Comparison of ENCODE assay signal across 17 cellular contexts in the genomic region with DNA sequence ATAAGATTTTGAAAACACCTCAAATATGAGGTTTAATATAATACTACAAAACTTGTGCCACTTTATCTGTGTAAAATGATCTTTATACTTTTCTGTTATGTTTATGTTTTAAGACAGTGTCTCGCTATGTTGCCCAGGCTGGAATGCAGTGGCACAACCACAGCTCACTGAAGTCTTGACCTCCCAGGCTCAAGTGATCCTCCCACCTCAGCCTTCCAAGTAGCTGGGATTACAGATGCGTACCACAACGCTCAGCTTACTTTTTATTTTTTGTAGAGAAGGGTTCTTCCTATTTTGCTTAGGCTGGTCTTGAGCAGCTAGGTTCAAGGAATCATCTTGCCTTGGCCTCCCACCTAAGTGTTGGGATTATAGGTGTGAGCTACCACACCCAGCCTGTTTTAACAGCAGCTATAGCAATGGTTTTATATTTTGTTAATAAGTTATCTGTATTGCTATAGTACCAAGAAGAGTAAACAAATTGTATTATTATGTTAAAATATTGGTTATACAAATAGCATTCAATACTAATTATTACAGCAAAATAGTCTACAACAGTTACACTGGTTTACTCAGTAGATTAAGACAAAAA. TPM values are rescaled to one million over a fixed set of nuclear protein-coding genes. Genes with fewer than 3 reads are reported as not detected.
DNase-seq lines count a peak whose midpoint lies in the region; ATAC-seq, FAIRE-seq and TF ChIP-seq lines count a peak whose summit lies in the region.
"Had no signal": no experiment of that assay in that cellular context is flagged by ENCODE, and none has a peak within 500 bp of the region (broad histone marks: within the 10 kb centered on the region; RNA-seq: fewer than 3 reads in every experiment).

No MANE protein-coding gene starts in this region.

- no peaks in the 10 kb centered on the region for H3K27me3 ChIP-seq in HepG2 (ENCODE audit: control insufficient read depth in 1 of 2, insufficient read depth in 2 of 2, low read length in 2 of 2)
- no peaks in the 10 kb centered on the region for H3K27me3 ChIP-seq in right lobe of liver
- H3K27me3 ChIP-seq in trophoblast cell (ENCODE audit: insufficient read depth, low read length) = no peaks in the 10 kb centered on the region

- BruUV-seq in HepG2 (replicated peaks; lab: Mats Ljungman, UMichigan) = no TSS peak

- no peak for TF ChIP-seq CTCF in HepG2 (CRISPR knock-in tag; IDR thresholded peaks at IDR 0.05)
- no peak for TF ChIP-seq CTCF in right lobe of liver (IDR thresholded peaks at IDR 0.05)

- H3K18ac ChIP-seq in trophoblast cell (ENCODE audit: low read length) = no peak overlapping the region

- no peak overlapping the region for H4K12ac ChIP-seq in trophoblast cell (ENCODE audit: low read depth, low read length)

- H3K9me3 Mint-ChIP-seq in activated CD4-positive, alpha-beta T cell treated with anti-CD3 and anti-CD28 coated beads, Interleukin-2, amount 10 ng/mL, durations not matched to agents 24 days and 14 days = no peaks in the 10 kb centered on the region
- no peaks in the 10 kb centered on the region for H3K9me3 Mint-ChIP-seq in activated CD4-positive, alpha-beta memory T cell treated with anti-CD3 and anti-CD28 coated beads for 36 hours
- H3K9me3 Mint-ChIP-seq: GM23338 had no signal

- H2BK5ac ChIP-seq in trophoblast cell (ENCODE audit: low read depth, low read length, poor library complexity) = no peak overlapping the region

- TF ChIP-seq EP300 in HepG2 (IDR thresholded peaks at IDR 0.05; ENCODE audit: low read depth in 2 of 2, low read length in 2 of 2) (no peak), HepG2 (CRISPR knock-in tag; IDR thresholded peaks at IDR 0.05; ENCODE audit: borderline replicate concordance) (no peak)

- H3K4me1 ChIP-seq in HepG2 (ENCODE audit: insufficient read depth, low read length) (peaks cover 50% of the 10 kb centered on the region), right lobe of liver (peaks cover 0 to 28% (median 14%) of the 10 kb centered on the region in 4 donors), trophoblast cell (ENCODE audit: control insufficient read depth in 1 of 2, insufficient read depth in 2 of 2, low read length in 2 of 2) (peaks cover 0 to 5% of the 10 kb centered on the region in 2 experiments)

- H3K9me3 ChIP-seq in HepG2 (ENCODE audit: low read length) (no peaks in the 10 kb centered on the region), right lobe of liver (no peaks in the 10 kb centered on the region), trophoblast cell (ENCODE audit: insufficient read depth, low read depth, low read length) (no peaks in the 10 kb centered on the region)

- TF ChIP-seq POLR2A in HepG2 (IDR thresholded peaks at IDR 0.05; ENCODE audit: insufficient read depth in 1 of 2, low read depth in 2 of 2, low read length in 2 of 2) (no peak), right lobe of liver (IDR thresholded peaks at IDR 0.05) (no peak)

- H3K4me1 Mint-ChIP-seq in activated CD4-positive, alpha-beta T cell treated with anti-CD3 and anti-CD28 coated beads, Interleukin-2, amount 10 ng/mL, durations not matched to agents 24 days and 14 days = peaks cover 77% of the 10 kb centered on the region
- peaks cover 89% of the 10 kb centered on the region for H3K4me1 Mint-ChIP-seq in activated CD4-positive, alpha-beta memory T cell treated with anti-CD3 and anti-CD28 coated beads for 36 hours (ENCODE audit: low read depth)

- 95% methylated on average over 3 of the region's 3 CpGs for WGBS in HepG2 (ENCODE audit: low lambda C conversion rate)
- WGBS in right lobe of liver (ENCODE audit: insufficient coverage, low coverage, low lambda C conversion rate, missing lambda C conversion rate) = 81% methylated on average over 3 of the region's 3 CpGs
- WGBS in trophoblast cell (ENCODE audit: extremely low coverage, insufficient coverage, insufficient read length) = no CpG with 5 or more reads among the region's 3 CpGs

- no peak overlapping the region for H2BK12ac ChIP-seq in trophoblast cell (ENCODE audit: low read length)

- peak; percentile 56 for DNase-seq in activated CD4-positive, alpha-beta T cell treated with anti-CD3 and anti-CD28 coated beads, Interleukin-2, amount 10 ng/mL, durations not matched to agents 24 days and 14 days
- no peak for DNase-seq in activated CD4-positive, alpha-beta T cell treated with anti-CD3 and anti-CD28 coated beads, Interleukin-2, amount 50 U/mL, for 48 hours
- DNase-seq in HepG2 (ENCODE audit: low spot score) (no peak), right lobe of liver (no peak), trophoblast cell (no peak)
- DNase-seq in activated CD4-positive, alpha-beta memory T cell treated with anti-CD3 and anti-CD28 coated beads for 36 hours = no peak
- DNase-seq: DND-41, Karpas-422, MM.1S, NCI-H1092 treated with DMSO at 0.1 percent for 48 hours, NCI-H2107, NCI-H226, NCI-H524 treated with DMSO at 0.1 percent for 48 hours had no signal

- TF ChIP-seq RAD21 in HepG2 (CRISPR knock-in tag; IDR thresholded peaks at IDR 0.05) = no peak

- H3K36me3 Mint-ChIP-seq in activated CD4-positive, alpha-beta T cell treated with anti-CD3 and anti-CD28 coated beads, Interleukin-2, amount 10 ng/mL, durations not matched to agents 24 days and 14 days (ENCODE audit: low read depth) = peaks cover 54% of the 10 kb centered on the region
- peaks cover 28% of the 10 kb centered on the region for H3K36me3 Mint-ChIP-seq in activated CD4-positive, alpha-beta memory T cell treated with anti-CD3 and anti-CD28 coated beads for 36 hours

- H3K27ac Mint-ChIP-seq in activated CD4-positive, alpha-beta T cell treated with anti-CD3 and anti-CD28 coated beads, Interleukin-2, amount 10 ng/mL, durations not matched to agents 24 days and 14 days = peak overlapping the region; percentile 82
- H3K27ac Mint-ChIP-seq in activated CD4-positive, alpha-beta memory T cell treated with anti-CD3 and anti-CD28 coated beads for 36 hours = peak overlapping the region; percentile 81
- H3K27ac Mint-ChIP-seq: GM23338 had no signal

- peaks cover 2% of the 10 kb centered on the region for H3K79me1 ChIP-seq in trophoblast cell (ENCODE audit: low read length)

- no peak overlapping the region for H3K9ac ChIP-seq in HepG2 (ENCODE audit: insufficient read depth, low read depth, low read length)
- H3K9ac ChIP-seq in trophoblast cell (ENCODE audit: low read length) = no peak overlapping the region

- no peak overlapping the region for H3K23ac ChIP-seq in trophoblast cell (ENCODE audit: low read length)

- H3K27me3 Mint-ChIP-seq in activated CD4-positive, alpha-beta T cell treated with anti-CD3 and anti-CD28 coated beads, Interleukin-2, amount 10 ng/mL, durations not matched to agents 24 days and 14 days = no peaks in the 10 kb centered on the region
- no peaks in the 10 kb centered on the region for H3K27me3 Mint-ChIP-seq in activated CD4-positive, alpha-beta memory T cell treated with anti-CD3 and anti-CD28 coated beads for 36 hours

- no peak overlapping the region for H2AK5ac ChIP-seq in trophoblast cell (ENCODE audit: low read length)

- no peak overlapping the region for H4K8ac ChIP-seq in trophoblast cell (ENCODE audit: low read depth, low read length)

- in situ Hi-C loops in HepG2 (cut with HindIII; ENCODE audit: extremely low pct_ligation_motif_present, low pct_unique_long_range_greater_than_20kb) = no loop called here

- H4K91ac ChIP-seq in trophoblast cell (ENCODE audit: low read depth, low read length) = no peak overlapping the region

- H3K4me3 Mint-ChIP-seq in activated CD4-positive, alpha-beta T cell treated with anti-CD3 and anti-CD28 coated beads, Interleukin-2, amount 10 ng/mL, durations not matched to agents 24 days and 14 days = peak overlapping the region; percentile 74
- peak overlapping the region; percentile 6 for H3K4me3 Mint-ChIP-seq in activated CD4-positive, alpha-beta memory T cell treated with anti-CD3 and anti-CD28 coated beads for 36 hours
- H3K4me3 Mint-ChIP-seq: GM23338 had no signal

- H3K14ac ChIP-seq in trophoblast cell (ENCODE audit: low read length) = no peak overlapping the region

- H3K4me2 ChIP-seq in HepG2 (ENCODE audit: low read depth, low read length) (no peak overlapping the region), trophoblast cell (ENCODE audit: low read length) (no peak overlapping the region)
- H3K4me2 ChIP-seq: GM23338 had no signal

- FAIRE-seq in HepG2 (lab: Jason Lieb, UNC) = no peak

- no peak for ATAC-seq in HepG2
- no peak for ATAC-seq in right lobe of liver
- no peak for ATAC-seq in HG02852 (IDR thresholded peaks at IDR 0.05; ENCODE audit: unreplicated experiment)
- ATAC-seq in HG02759 (IDR thresholded peaks at IDR 0.05; ENCODE audit: unreplicated experiment) = no peak
- ATAC-seq: GM23338, Panc1 had no signal

- H2BK120ac ChIP-seq in trophoblast cell (ENCODE audit: insufficient read depth, low read length, poor library complexity) = no peak overlapping the region

- H3K36me3 ChIP-seq in HepG2 (replicated peaks in 1 of 2; ENCODE audit: control insufficient read depth in 1 of 2, insufficient read depth in 2 of 2, low read length in 2 of 2) (peaks cover 0 to 6% of the 10 kb centered on the region in 2 experiments; a peak in 1 of 5 replicates), right lobe of liver (no peaks in the 10 kb centered on the region), trophoblast cell (ENCODE audit: control insufficient read depth in 1 of 2, insufficient read depth in 2 of 2, low read length in 2 of 2) (no peaks in the 10 kb centered on the region)

- POLR2A ChIA-PET in HepG2 (lab: Yijun Ruan, JAX) = interaction anchor here (1.6 kb wide), 1 partner anchor 8 kb away, joined by 4 read pairs; the partner anchor contains the start of gene TAB2
- POLR2A ChIA-PET in activated CD4-positive, alpha-beta memory T cell treated with anti-CD3 and anti-CD28 coated beads for 36 hours (lab: Charles Lee) = interaction anchor here (1.5 to 3.4 kb wide), 2 partner anchors 9 to 241 kb away, joined by 4 to 15 read pairs; no protein-coding TSS in a partner anchor

- H2AFZ ChIP-seq in HepG2 (ENCODE audit: low read length) = no peak overlapping the region
- H2AFZ ChIP-seq in trophoblast cell (ENCODE audit: insufficient read depth, low read length, poor library complexity) = peak overlapping the region; percentile 41
- H2AFZ ChIP-seq: GM23338 had no signal

- H4K20me1 ChIP-seq in HepG2 (ENCODE audit: insufficient read depth, low read length) = peaks cover 74% of the 10 kb centered on the region

- H3K27ac ChIP-seq in HepG2 (ENCODE audit: extremely low read length, insufficient read depth, low read length) (no peak overlapping the region), right lobe of liver (no peak overlapping the region), trophoblast cell (ENCODE audit: low read depth, low read length) (no peak overlapping the region)

- H3K79me2 ChIP-seq in HepG2 (ENCODE audit: insufficient read depth, low read length) = peaks cover 98% of the 10 kb centered on the region
- peaks cover 11% of the 10 kb centered on the region for H3K79me2 ChIP-seq in trophoblast cell (ENCODE audit: control insufficient read depth, insufficient read depth, low read length, poor library complexity)

- H3K4me3 ChIP-seq in HepG2 (replicated peaks in 1 of 3; ENCODE audit: insufficient read depth in 1 of 3, low read depth in 2 of 3, low read length in 3 of 3) (no peak overlapping the region), right lobe of liver (no peak overlapping the region), trophoblast cell (ENCODE audit: low read depth, low read length) (no peak overlapping the region)
- H3K4me3 ChIP-seq: GM23338 had no signal

- H3K4ac ChIP-seq in trophoblast cell (ENCODE audit: low read depth, low read length) = peak overlapping the region; percentile 91

- intact Hi-C loops in activated CD4-positive, alpha-beta T cell treated with anti-CD3 and anti-CD28 coated beads, Interleukin-2, amount 10 ng/mL, durations not matched to agents 24 days and 14 days (cut with micrococcal nuclease) = loop anchor here (1.0 kb wide), 1 partner anchor 11 kb away; no protein-coding TSS in a partner anchor
- intact Hi-C loops in HepG2 (cut with micrococcal nuclease; ENCODE audit: unreplicated experiment) = no loop called here
- intact Hi-C loops in right lobe of liver (cut with DNase I) = no loop called here
- intact Hi-C loops in activated CD4-positive, alpha-beta memory T cell treated with anti-CD3 and anti-CD28 coated beads for 36 hours (cut with micrococcal nuclease) = no loop called here

- CTCF ChIA-PET in HepG2 (lab: Yijun Ruan, JAX; ENCODE audit: low intra/inter-chr PET ratio, low total read pairs) = no interaction called here
- CTCF ChIA-PET in activated CD4-positive, alpha-beta memory T cell treated with anti-CD3 and anti-CD28 coated beads for 36 hours (lab: Charles Lee) = interaction anchor here (1.8 to 3.9 kb wide), 3 partner anchors 106 to 244 kb away, joined by 5 to 12 read pairs (median 8); no protein-coding TSS in a partner anchor

RNA-seq across cellular contexts. Expression of gene TAB2, which starts 8.2 kb away (rescaled TPM):
- 135 and 136 TPM in 2 replicates for total RNA-seq in activated CD4-positive, alpha-beta T cell treated with anti-CD3 and anti-CD28 coated beads, Interleukin-2, amount 10 ng/mL, durations not matched to agents 24 days and 14 days
- total RNA-seq in HepG2 (2016; rRNA removed; fragmentation: Illumina TruSeq; extraction: Trizol) (23.7 and 44.3 TPM in 2 replicates), right lobe of liver (10 to 100 TPM; 25.5 to 33.1 (median 30.2) TPM)
- total RNA-seq in HepG2 (2016; cell fraction: cytosol; rRNA removed; fragmentation: Illumina TruSeq; extraction: Trizol; ENCODE audit: low read depth) = 8.4 and 8.9 TPM in 2 replicates
- 24.3 and 40.7 TPM in 2 replicates for total RNA-seq in HepG2 (2016; cell fraction: insoluble cytoplasmic fraction; rRNA removed; fragmentation: Illumina TruSeq; extraction: Trizol)
- total RNA-seq in HepG2 (2016; cell fraction: membrane; rRNA removed; fragmentation: Illumina TruSeq; extraction: Trizol) = 35.4 and 36.0 TPM in 2 replicates
- 30.5 and 36.6 TPM in 2 replicates for total RNA-seq in HepG2 (2016; cell fraction: nucleus; rRNA removed; fragmentation: Illumina TruSeq; extraction: Trizol)
- polyA plus RNA-seq in HepG2 (2011; rRNA removed) = 38.1 and 50.2 TPM in 2 replicates
- 21.0 and 33.3 TPM in 2 replicates for polyA plus RNA-seq in HepG2 (2011; cell fraction: cytosol; rRNA removed)
- polyA plus RNA-seq in HepG2 (2011; cell fraction: nucleus; rRNA removed) = 13.6 and 13.8 TPM in 2 replicates
- polyA plus RNA-seq in HepG2 (2012) = 39.0 and 39.2 TPM in 2 replicates
- polyA plus RNA-seq in HepG2 (2016; cell fraction: cytosol; fragmentation: Illumina TruSeq; extraction: Trizol; ENCODE audit: low read depth) = 4.5 and 4.8 TPM in 2 replicates
- 64.7 and 68.7 TPM in 2 replicates for polyA plus RNA-seq in HepG2 (2016; cell fraction: insoluble cytoplasmic fraction; fragmentation: Illumina TruSeq; extraction: Trizol; ENCODE audit: low read depth)
- polyA plus RNA-seq in HepG2 (2016; cell fraction: membrane; fragmentation: Illumina TruSeq; extraction: Trizol; ENCODE audit: low read depth) = 28.9 and 30.3 TPM in 2 replicates
- polyA plus RNA-seq in HepG2 (2016; cell fraction: nucleus; fragmentation: Illumina TruSeq; extraction: Trizol; ENCODE audit: insufficient read depth, low read depth) = 40.3 and 41.8 TPM in 2 replicates
- 29.3 and 44.7 TPM in 2 replicates for polyA minus RNA-seq in HepG2 (2011; rRNA and poly(A)+ RNA removed; ENCODE audit: low replicate concordance)
- polyA minus RNA-seq in HepG2 (2011; cell fraction: cytosol; rRNA and poly(A)+ RNA removed) = 31.6 and 41.0 TPM in 2 replicates
- 56.5 and 70.6 TPM in 2 replicates for polyA minus RNA-seq in HepG2 (2011; cell fraction: nucleus; rRNA and poly(A)+ RNA removed)
- 10 to 100 TPM; 92.0 to 92.9 TPM for total RNA-seq in activated CD4-positive, alpha-beta memory T cell treated with anti-CD3 and anti-CD28 coated beads for 36 hours
- 59.5 and 60.1 TPM in 2 replicates for polyA plus RNA-seq in trophoblast cell (2013)
